21 cellular contexts compared by ENCODE assay signal in genomic region chr2:232894746-232895145, GRCh38.
"Had no signal": no experiment of that assay in that cellular context is flagged by ENCODE, and none has a peak within 500 bp of the region (broad histone marks: within the 10 kb centered on the region; RNA-seq: fewer than 3 reads in every experiment).

No MANE protein-coding gene starts in this region.

- H3K27me3 ChIP-seq: breast epithelium, SJSA1 had no signal

- H3K27ac Mint-ChIP-seq: activated naive CD4-positive, alpha-beta T cell treated with anti-CD3 and anti-CD28 coated beads, Interleukin-2, amount 10 ng/mL, durations not matched to agents 7 days and 5 days; activated T-cell treated with anti-CD3 and anti-CD28 coated beads, Interleukin-2, amount 50 U/mL, for 24 hours; dendritic cell treated with granulocyte-macrophage colony-stimulating factor and Interleukin-4, amounts not matched to agents 40 ng/mL and 50 ng/mL, for 4 days; effector memory CD8-positive, alpha-beta T cell; natural killer cell treated with Interleukin-12 subunit alpha and Interleukin-12 subunit beta and Interleukin-15 and Interleukin-18, amount 100 ng/mL, for 72 hours; T-helper 17 cell had no signal

- H3K36me3 ChIP-seq: breast epithelium, SJSA1 had no signal

- DNase-seq: activated CD4-positive, alpha-beta T cell treated with anti-CD3 and anti-CD28 coated beads for 1 hour; activated CD4-positive, alpha-beta T cell treated with anti-CD3 and anti-CD28 coated beads, Interleukin-2, amount 50 U/mL, for 48 hours; activated effector memory CD4-positive, alpha-beta T cell treated with Interleukin-2 at 50 U/mL for 16 hours; activated naive CD4-positive, alpha-beta T cell treated with anti-CD3 and anti-CD28 coated beads, Interleukin-2, amount 10 ng/mL, durations not matched to agents 7 days and 5 days; activated T-cell treated with anti-CD3 and anti-CD28 coated beads, Interleukin-2, amount 50 U/mL, for 24 hours; effector memory CD8-positive, alpha-beta T cell; foreskin keratinocyte; hypothalamus; left colon; nucleus accumbens; stimulated activated naive CD8-positive, alpha-beta T cell treated with anti-CD3 and anti-CD28 coated beads, Interleukin-15, Interleukin-2, amounts not matched to agents 100 U/mL and 50 U/mL, for 24 hours; T-helper 17 cell; trophoblast cell had no signal

- H3K4me3 Mint-ChIP-seq: activated naive CD4-positive, alpha-beta T cell treated with anti-CD3 and anti-CD28 coated beads, Interleukin-2, amount 10 ng/mL, durations not matched to agents 7 days and 5 days; activated T-cell treated with anti-CD3 and anti-CD28 coated beads, Interleukin-2, amount 50 U/mL, for 24 hours; dendritic cell treated with granulocyte-macrophage colony-stimulating factor and Interleukin-4, amounts not matched to agents 40 ng/mL and 50 ng/mL, for 4 days; effector memory CD8-positive, alpha-beta T cell; natural killer cell treated with Interleukin-12 subunit alpha and Interleukin-12 subunit beta and Interleukin-15 and Interleukin-18, amount 100 ng/mL, for 72 hours; T-helper 17 cell had no signal

- H3K27ac ChIP-seq: breast epithelium, epithelial cell of prostate, foreskin keratinocyte, SJSA1, skin epidermis, VCaP had no signal

- H3K4me1 Mint-ChIP-seq: activated naive CD4-positive, alpha-beta T cell treated with anti-CD3 and anti-CD28 coated beads, Interleukin-2, amount 10 ng/mL, durations not matched to agents 7 days and 5 days had no signal

- H3K36me3 Mint-ChIP-seq: activated naive CD4-positive, alpha-beta T cell treated with anti-CD3 and anti-CD28 coated beads, Interleukin-2, amount 10 ng/mL, durations not matched to agents 7 days and 5 days; natural killer cell treated with Interleukin-12 subunit alpha and Interleukin-12 subunit beta and Interleukin-15 and Interleukin-18, amount 100 ng/mL, for 72 hours had no signal

- ATAC-seq: effector memory CD8-positive, alpha-beta T cell; foreskin keratinocyte; left colon; natural killer cell treated with Interleukin-12 subunit alpha and Interleukin-12 subunit beta and Interleukin-15 and Interleukin-18, amount 100 ng/mL, for 72 hours; stimulated activated naive CD8-positive, alpha-beta T cell treated with anti-CD3 and anti-CD28 coated beads, Interleukin-15, Interleukin-2, amounts not matched to agents 100 U/mL and 50 U/mL, for 24 hours; T-helper 17 cell had no signal

- H3K9me3 Mint-ChIP-seq: activated naive CD4-positive, alpha-beta T cell treated with anti-CD3 and anti-CD28 coated beads, Interleukin-2, amount 10 ng/mL, durations not matched to agents 7 days and 5 days; activated T-cell treated with anti-CD3 and anti-CD28 coated beads, Interleukin-2, amount 50 U/mL, for 24 hours; dendritic cell treated with granulocyte-macrophage colony-stimulating factor and Interleukin-4, amounts not matched to agents 40 ng/mL and 50 ng/mL, for 4 days; effector memory CD8-positive, alpha-beta T cell; natural killer cell treated with Interleukin-12 subunit alpha and Interleukin-12 subunit beta and Interleukin-15 and Interleukin-18, amount 100 ng/mL, for 72 hours had no signal

- H3K4me3 ChIP-seq: breast epithelium, lung, SJSA1, skin epidermis had no signal

- H3K9me3 ChIP-seq: breast epithelium, SJSA1 had no signal

- H3K4me1 ChIP-seq: breast epithelium, foreskin keratinocyte had no signal
